8 cellular contexts compared by ENCODE assay signal in genomic region chr4:154622598-154622997, GRCh38. TPM values are rescaled to one million over a fixed set of nuclear protein-coding genes. Genes with fewer than 3 reads are reported as not detected.
DNase-seq lines count a peak whose midpoint lies in the region; ATAC-seq and TF ChIP-seq lines count a peak whose summit lies in the region.

No MANE protein-coding gene starts in this region.

- no peak overlapping the region for H3K4me3 ChIP-seq in fibroblast of pulmonary artery (replicated peaks; ENCODE audit: low read depth, low read length)

- ATAC-seq in GM19035 (IDR thresholded peaks at IDR 0.05; ENCODE audit: unreplicated experiment) (peak; percentile 55), HG03354 (IDR thresholded peaks at IDR 0.05; ENCODE audit: poor library complexity, severe bottlenecking, unreplicated experiment) (peak; percentile 44)

- peak; percentile 1 for DNase-seq in NCI-H345 (lab: John Stamatoyannopoulos, UW)
- no peak for DNase-seq in NCI-H345 treated with DMSO at 0.1 percent for 48 hours (lab: John Stamatoyannopoulos, UW; ENCODE audit: unreplicated experiment)
- peak; percentile 36 for DNase-seq in RPMI7951 (ENCODE audit: low read depth)
- peak; percentile 60 for DNase-seq in fibroblast of pulmonary artery (ENCODE audit: low read depth)
- DNase-seq in renal cortical epithelial cell (ENCODE audit: low read depth) = peak; percentile 69
- DNase-seq in OCI-M2 (lab: John Stamatoyannopoulos, UW; ENCODE audit: unreplicated experiment) = no peak

- peak; percentile 57 for TF ChIP-seq CTCF in fibroblast of pulmonary artery (IDR thresholded peaks at IDR 0.05; ENCODE audit: low read length, missing control alignments)

RNA-seq across cellular contexts. Expression of gene FGG, which starts 10.1 kb away (rescaled TPM):
- total RNA-seq in RPMI7951 (2014; rRNA removed; shearing (Covaris generic)) = not detected in 2 replicates
- 0.20 TPM in 1 of 2 replicates, not detected in the other for total RNA-seq in renal cortical epithelial cell

RNA-seq across cellular contexts. Expression of gene FGA, which starts 32.1 kb away (rescaled TPM):
- total RNA-seq in RPMI7951 (2014; rRNA removed; shearing (Covaris generic)) = not detected in 2 replicates
- 0.17 and 7.0 TPM in 2 replicates for total RNA-seq in renal cortical epithelial cell

RNA-seq across cellular contexts. Expression of gene FGB, which starts 59.8 kb away (rescaled TPM):
- not detected in 2 replicates for total RNA-seq in RPMI7951 (2014; rRNA removed; shearing (Covaris generic))
- total RNA-seq in renal cortical epithelial cell = 0.69 and 14.3 TPM in 2 replicates

Comparison
In these comparisons a context has a peak if more than half of its experiments do, and no peak if none do; other contexts are left out.
1. DNase-seq: peak in NCI-H345 (single experiment), RPMI7951 (single experiment), fibroblast of pulmonary artery (single experiment) and renal cortical epithelial cell (single experiment); none in NCI-H345 treated with DMSO at 0.1 percent for 48 hours (single experiment) and OCI-M2 (single experiment).